Comparison of ENCODE assay signal across 10 cellular contexts in the genomic region with DNA sequence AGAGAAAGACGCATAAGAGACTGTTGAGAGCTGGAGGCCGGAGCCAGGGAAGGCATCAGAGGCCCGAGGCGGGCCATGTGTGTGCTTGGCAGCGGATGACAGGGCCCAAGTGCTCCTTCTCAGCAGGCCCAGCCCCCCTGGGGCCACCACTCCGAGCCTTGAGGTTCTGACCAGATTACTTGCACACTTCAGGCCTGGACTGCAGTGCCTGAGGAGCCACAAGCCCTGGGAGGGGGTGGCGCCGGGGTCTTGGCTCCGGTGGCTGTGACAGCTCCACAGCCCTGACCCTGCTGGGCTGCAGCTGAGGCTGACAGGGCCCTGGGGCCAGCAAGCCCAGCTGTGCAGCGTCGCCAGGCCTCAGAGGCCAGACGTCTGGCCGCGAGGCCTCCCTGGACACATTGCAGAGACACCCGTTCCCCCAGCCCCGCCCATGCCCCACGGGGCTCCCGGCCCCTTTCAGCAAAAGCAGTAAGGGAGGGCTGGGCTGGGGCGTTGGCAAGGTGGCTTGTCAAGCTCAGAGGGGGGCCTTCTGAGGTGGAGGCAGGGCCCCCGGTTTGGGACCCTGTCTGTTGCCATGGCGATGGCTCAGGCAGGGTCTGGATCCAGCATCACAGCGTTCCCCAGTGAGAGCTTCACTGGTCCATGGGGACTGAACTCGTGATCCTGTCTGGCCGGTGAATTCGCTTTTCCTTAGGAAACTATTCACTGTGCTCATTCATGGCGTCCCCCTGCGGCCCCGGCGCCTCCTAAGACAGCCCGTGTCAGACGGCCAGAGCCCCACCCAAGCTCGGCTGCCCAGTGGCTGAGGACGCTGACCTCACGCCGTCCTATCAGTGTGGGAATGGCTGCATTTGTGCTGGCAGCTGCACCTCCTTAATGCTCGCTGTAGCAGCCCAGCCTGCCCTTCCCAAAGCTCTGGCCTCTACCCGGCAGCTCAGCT. TPM values are rescaled to one million over a fixed set of nuclear protein-coding genes. Genes with fewer than 3 reads are reported as not detected.
A peak's percentile ranks its signal among the peaks of the same experiment; 100 is the strongest.
DNase-seq lines count a peak whose midpoint lies in the region; ATAC-seq and TF ChIP-seq lines count a peak whose summit lies in the region.
"Had no signal": no experiment of that assay in that cellular context is flagged by ENCODE, and none has a peak within 500 bp of the region (broad histone marks: within the 10 kb centered on the region; RNA-seq: fewer than 3 reads in every experiment).

No MANE protein-coding gene starts in this region.

- H3K56ac ChIP-seq in mesendoderm (ENCODE audit: low read length), result no peak overlapping the region

- no peak overlapping the region for H3K4ac ChIP-seq in mesendoderm (ENCODE audit: low read depth, low read length)

- ATAC-seq in sciatic nerve (peak; percentile 67), GM21717 (IDR thresholded peaks at IDR 0.05; ENCODE audit: unreplicated experiment) (no peak)

- no peak overlapping the region for H3K27ac ChIP-seq in mesendoderm (ENCODE audit: low read depth, low read length)
- H3K27ac ChIP-seq: KMS-11, PC-9 had no signal

- peaks cover 5% of the 10 kb centered on the region for H3K4me1 ChIP-seq in mesendoderm (ENCODE audit: control insufficient read depth, low read depth, low read length)

- intact Hi-C loops in sciatic nerve (cut with DNase I), result no loop called here

- no peak overlapping the region for H2BK120ac ChIP-seq in mesendoderm (ENCODE audit: low read depth, low read length)

- no peak overlapping the region for H3K9ac ChIP-seq in mesendoderm (ENCODE audit: low read length)
- H3K9ac ChIP-seq: KMS-11 had no signal

- H2BK15ac ChIP-seq in mesendoderm (replicated peaks; ENCODE audit: low read depth), result no peak overlapping the region

- no peak overlapping the region for H4K5ac ChIP-seq in mesendoderm (ENCODE audit: low read length)

- H3K18ac ChIP-seq in mesendoderm (ENCODE audit: low read length), result no peak overlapping the region

- no peaks in the 10 kb centered on the region for H3K27me3 ChIP-seq in mesendoderm (ENCODE audit: insufficient read depth, low read length, poor library complexity)

- H3K79me1 ChIP-seq in mesendoderm (ENCODE audit: low read length), result no peaks in the 10 kb centered on the region

- no peak for TF ChIP-seq CTCF in choroid plexus epithelial cell (conservative IDR thresholded peaks at IDR 0.05; ENCODE audit: low read depth, low read length)

- no peak overlapping the region for H3K23ac ChIP-seq in mesendoderm (ENCODE audit: low read length)

- H3K4me3 ChIP-seq in choroid plexus epithelial cell (ENCODE audit: low read depth, low read length), result no peak overlapping the region
- H3K4me3 ChIP-seq in mesendoderm (ENCODE audit: low read length), result no peak overlapping the region
- H3K4me3 ChIP-seq: PC-9 had no signal

- no peak overlapping the region for H2AK5ac ChIP-seq in mesendoderm (ENCODE audit: low read length)

- no peak overlapping the region for H3K4me2 ChIP-seq in mesendoderm (ENCODE audit: low read length)
- H3K4me2 ChIP-seq: KMS-11, PC-9 had no signal

- no peaks in the 10 kb centered on the region for H3K36me3 ChIP-seq in mesendoderm (ENCODE audit: control insufficient read depth, insufficient read depth, low read length)

- WGBS in mesendoderm (ENCODE audit: extremely low coverage, insufficient coverage, low lambda C conversion rate), result no CpG with 5 or more reads among the region's 37 CpGs

- no peak overlapping the region for H4K8ac ChIP-seq in mesendoderm (ENCODE audit: low read depth, low read length)

- peak; percentile 28 for DNase-seq in DMS79 (lab: John Stamatoyannopoulos, UW)
- DNase-seq in choroid plexus epithelial cell (ENCODE audit: low read depth), result peak; percentile 56
- peak; percentile 61 for DNase-seq in left kidney (ENCODE audit: low read depth, low spot score)
- DNase-seq in sciatic nerve (ENCODE audit: low spot score), result no peak
- DNase-seq in NAMALWA (ENCODE audit: low spot score), result no peak
- DNase-seq in GOT3 (lab: John Stamatoyannopoulos, UW), result no peak
- no peak for DNase-seq in mesendoderm

- no peak overlapping the region for H2BK5ac ChIP-seq in mesendoderm (ENCODE audit: low read length)

- no peaks in the 10 kb centered on the region for H3K79me2 ChIP-seq in mesendoderm (ENCODE audit: control insufficient read depth, insufficient read depth, low read length)

RNA-seq across cellular contexts. Expression of a gene that starts 5.7 kb away (rescaled TPM):
- total RNA-seq in sciatic nerve, result 62.8 TPM
- 0.95 TPM for polyA plus RNA-seq in mesendoderm (2013, experiment 1 of 2)
- polyA plus RNA-seq in mesendoderm (2013, experiment 2 of 2), result 1.1 TPM

RNA-seq across cellular contexts. Expression of a gene that starts 50.0 kb away (rescaled TPM):
- total RNA-seq in sciatic nerve, result 17.6 TPM
- 47.9 TPM for polyA plus RNA-seq in mesendoderm (2013, experiment 1 of 2)
- polyA plus RNA-seq in mesendoderm (2013, experiment 2 of 2), result 48.4 TPM

Comparison
In these comparisons a context has a peak if more than half of its experiments do, and no peak if none do; other contexts are left out.
1. DNase-seq: peak in DMS79 (single experiment), choroid plexus epithelial cell (single experiment) and left kidney (single experiment); none in sciatic nerve (single experiment), NAMALWA (single experiment), GOT3 (single experiment) and mesendoderm (single experiment).